ENCODE assay signal across 14 cellular contexts in genomic region chr3:31240894-31241293, GRCh38.
"Had no signal": no experiment of that assay in that cellular context is flagged by ENCODE, and none has a peak within 500 bp of the region (broad histone marks: within the 10 kb centered on the region; RNA-seq: fewer than 3 reads in every experiment).

No MANE protein-coding gene starts in this region.

- H3K4me3 Mint-ChIP-seq: activated CD4-positive, alpha-beta T cell treated with anti-CD3 and anti-CD28 coated beads, Interleukin-2, amount 10 ng/mL, durations not matched to agents 7 days and 5 days; activated naive CD4-positive, alpha-beta T cell treated with anti-CD3 and anti-CD28 coated beads for 36 hours; activated naive CD8-positive, alpha-beta T cell treated with anti-CD3 and anti-CD28 coated beads, Interleukin-2, amount 50 U/mL, for 24 hours; effector memory CD8-positive, alpha-beta T cell; natural killer cell; stimulated activated naive B cell treated with anti-CD40 and anti-IgM and Interleukin-4, amounts not matched to agents 10 μg/mL and 1 μg/mL and 100 μg/mL, for 72 hours; T-helper 1 cell treated with Interleukin-12 subunit alpha and Interleukin-12 subunit beta and Interleukin-4 antibody, amounts not matched to agents 30 μg/mL and 1 μg/mL, for 36 hours had no signal

- H3K9me3 Mint-ChIP-seq: activated naive CD4-positive, alpha-beta T cell treated with anti-CD3 and anti-CD28 coated beads for 36 hours; activated T-helper 2 cell treated with anti-CD3 and anti-CD28 coated beads, Interferon-gamma antibody, Interleukin-2, Interleukin-4, amounts not matched to agents 10 μg/mL and 5 μg/mL and 100 μg/mL, durations not matched to agents 14 hours and 24 hours and 36 hours; effector memory CD8-positive, alpha-beta T cell; natural killer cell; stimulated activated naive B cell treated with anti-CD40 and anti-IgM and Interleukin-4, amounts not matched to agents 10 μg/mL and 1 μg/mL and 100 μg/mL, for 72 hours; T-helper 1 cell treated with Interleukin-12 subunit alpha and Interleukin-12 subunit beta and Interleukin-4 antibody, amounts not matched to agents 30 μg/mL and 1 μg/mL, for 36 hours had no signal

- DNase-seq: activated CD4-positive, alpha-beta T cell treated with anti-CD3 and anti-CD28 coated beads, Interleukin-2, amount 10 ng/mL, durations not matched to agents 7 days and 5 days; activated CD4-positive, CD25-positive, alpha-beta regulatory T cell; activated naive CD4-positive, alpha-beta T cell treated with anti-CD3 and anti-CD28 coated beads for 36 hours; activated naive CD8-positive, alpha-beta T cell treated with anti-CD3 and anti-CD28 coated beads, Interleukin-2, amount 50 U/mL, for 24 hours; aorta; cerebellar nuclear complex; effector memory CD8-positive, alpha-beta T cell; mesendoderm; natural killer cell; stimulated activated CD4-positive, alpha-beta T cell treated with anti-CD3 and anti-CD28 coated beads, Interleukin-2, amount 100 ng/mL, for 48 hours; stimulated activated naive B cell treated with anti-CD40 and anti-IgM and Interleukin-4, amounts not matched to agents 10 μg/mL and 1 μg/mL and 100 μg/mL, for 72 hours; upper lobe of left lung had no signal

- ATAC-seq: effector memory CD8-positive, alpha-beta T cell; natural killer cell had no signal

- H3K36me3 Mint-ChIP-seq: natural killer cell; stimulated activated naive B cell treated with anti-CD40 and anti-IgM and Interleukin-4, amounts not matched to agents 10 μg/mL and 1 μg/mL and 100 μg/mL, for 72 hours had no signal

- H3K4me1 Mint-ChIP-seq: activated CD4-positive, alpha-beta T cell treated with anti-CD3 and anti-CD28 coated beads, Interleukin-2, amount 10 ng/mL, durations not matched to agents 7 days and 5 days; natural killer cell had no signal

- H3K27me3 Mint-ChIP-seq: activated CD4-positive, alpha-beta T cell treated with anti-CD3 and anti-CD28 coated beads, Interleukin-2, amount 10 ng/mL, durations not matched to agents 7 days and 5 days; activated naive CD8-positive, alpha-beta T cell treated with anti-CD3 and anti-CD28 coated beads, Interleukin-2, amount 50 U/mL, for 24 hours had no signal

- H3K27ac Mint-ChIP-seq: activated CD4-positive, alpha-beta T cell treated with anti-CD3 and anti-CD28 coated beads, Interleukin-2, amount 10 ng/mL, durations not matched to agents 7 days and 5 days; activated naive CD4-positive, alpha-beta T cell treated with anti-CD3 and anti-CD28 coated beads for 36 hours; activated naive CD8-positive, alpha-beta T cell treated with anti-CD3 and anti-CD28 coated beads, Interleukin-2, amount 50 U/mL, for 24 hours; activated T-helper 2 cell treated with anti-CD3 and anti-CD28 coated beads, Interferon-gamma antibody, Interleukin-2, Interleukin-4, amounts not matched to agents 10 μg/mL and 5 μg/mL and 100 μg/mL, durations not matched to agents 14 hours and 24 hours and 36 hours; effector memory CD8-positive, alpha-beta T cell; natural killer cell; stimulated activated naive B cell treated with anti-CD40 and anti-IgM and Interleukin-4, amounts not matched to agents 10 μg/mL and 1 μg/mL and 100 μg/mL, for 72 hours; T-helper 1 cell treated with Interleukin-12 subunit alpha and Interleukin-12 subunit beta and Interleukin-4 antibody, amounts not matched to agents 30 μg/mL and 1 μg/mL, for 36 hours had no signal
